ENCODE assay signal across 8 cellular contexts in the genomic region with DNA sequence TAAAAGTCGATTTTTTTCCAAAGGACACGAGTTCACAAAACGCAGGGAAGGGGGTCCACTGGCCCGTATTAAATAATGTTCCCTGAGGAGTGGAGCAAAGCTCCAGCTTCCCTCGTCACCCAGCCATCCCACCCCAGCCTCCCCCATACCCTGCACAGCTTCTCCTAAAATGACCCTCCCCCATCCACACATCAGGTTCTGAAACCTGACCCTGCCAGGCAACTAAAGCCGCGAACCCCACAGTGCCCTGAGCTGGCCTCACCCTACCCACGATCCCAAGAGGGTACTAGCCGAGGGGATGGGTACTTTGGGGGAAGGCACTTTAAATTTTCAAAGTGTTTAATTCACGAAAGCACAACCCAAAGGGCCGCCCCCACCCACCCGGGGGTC. TPM values are rescaled to one million over a fixed set of nuclear protein-coding genes. Genes with fewer than 3 reads are reported as not detected.
DNase-seq lines count a peak whose midpoint lies in the region; ATAC-seq and TF ChIP-seq lines count a peak whose summit lies in the region.

No MANE protein-coding gene starts in this region.

- WGBS in iPS DF 6.9 (ENCODE audit: insufficient coverage, insufficient read length), result no CpG with 5 or more reads among the region's 12 CpGs

- peak overlapping the region; percentile 88 for H3K27ac ChIP-seq in DND-41 (ENCODE audit: low read length)
- H3K27ac ChIP-seq in iPS DF 6.9 (ENCODE audit: low read length), result no peak overlapping the region

- H3K36me3 Mint-ChIP-seq in activated T-helper 1 cell treated with anti-CD3 and anti-CD28 coated beads, Interleukin-12 subunit alpha, Interleukin-12 subunit beta, Interleukin-2, Interleukin-4 antibody, amounts not matched to agents 30 ng/mL and 10 ng/mL and 1 ng/mL, durations not matched to agents 14 hours and 24 hours and 36 hours (ENCODE audit: low read depth), result no peaks in the 10 kb centered on the region
- no peaks in the 10 kb centered on the region for H3K36me3 Mint-ChIP-seq in stimulated activated memory B cell treated with anti-CD40 and anti-IgM and Interleukin-4, amounts not matched to agents 10 μg/mL and 1 μg/mL and 100 μg/mL, for 72 hours

- no peaks in the 10 kb centered on the region for H4K20me1 ChIP-seq in DND-41 (ENCODE audit: insufficient read depth, low read length)

- H3K36me3 ChIP-seq in DND-41 (ENCODE audit: insufficient read depth, low read length) (0 out of 2 replicates have a peak, but pooled peaks cover 2% of the 10 kb centered on the region), iPS DF 6.9 (ENCODE audit: control insufficient read depth, insufficient read depth, low read length) (no peaks in the 10 kb centered on the region)

- H3K9ac ChIP-seq in DND-41 (ENCODE audit: low read depth, low read length), result peak overlapping the region; percentile 83

- ATAC-seq in DND-41 (ENCODE audit: insufficient read depth, low read depth), result peak; percentile 10; the same call in 2 of the 3 replicates
- peak; percentile 1 for ATAC-seq in HG02981 (IDR thresholded peaks at IDR 0.05; ENCODE audit: unreplicated experiment)
- no peak for ATAC-seq in stimulated activated memory B cell treated with anti-CD40 and anti-IgM and Interleukin-4, amounts not matched to agents 10 μg/mL and 1 μg/mL and 100 μg/mL, for 72 hours
- no peak for ATAC-seq in GM19452 (IDR thresholded peaks at IDR 0.05; ENCODE audit: unreplicated experiment)

- H3K4me2 ChIP-seq in DND-41 (ENCODE audit: insufficient read depth, low read length), result peak overlapping the region; percentile 60

- no peaks in the 10 kb centered on the region for H3K27me3 Mint-ChIP-seq in activated T-helper 1 cell treated with anti-CD3 and anti-CD28 coated beads, Interleukin-12 subunit alpha, Interleukin-12 subunit beta, Interleukin-2, Interleukin-4 antibody, amounts not matched to agents 30 ng/mL and 10 ng/mL and 1 ng/mL, durations not matched to agents 14 hours and 24 hours and 36 hours (ENCODE audit: insufficient read depth)
- H3K27me3 Mint-ChIP-seq in stimulated activated memory B cell treated with anti-CD40 and anti-IgM and Interleukin-4, amounts not matched to agents 10 μg/mL and 1 μg/mL and 100 μg/mL, for 72 hours, result no peaks in the 10 kb centered on the region

- H3K27ac Mint-ChIP-seq in activated T-helper 1 cell treated with anti-CD3 and anti-CD28 coated beads, Interleukin-12 subunit alpha, Interleukin-12 subunit beta, Interleukin-2, Interleukin-4 antibody, amounts not matched to agents 30 ng/mL and 10 ng/mL and 1 ng/mL, durations not matched to agents 14 hours and 24 hours and 36 hours, result peak overlapping the region; percentile 89
- H3K27ac Mint-ChIP-seq in stimulated activated memory B cell treated with anti-CD40 and anti-IgM and Interleukin-4, amounts not matched to agents 10 μg/mL and 1 μg/mL and 100 μg/mL, for 72 hours, result peak overlapping the region; percentile 73

- no peaks in the 10 kb centered on the region for H3K9me3 Mint-ChIP-seq in activated T-helper 1 cell treated with anti-CD3 and anti-CD28 coated beads, Interleukin-12 subunit alpha, Interleukin-12 subunit beta, Interleukin-2, Interleukin-4 antibody, amounts not matched to agents 30 ng/mL and 10 ng/mL and 1 ng/mL, durations not matched to agents 14 hours and 24 hours and 36 hours
- no peaks in the 10 kb centered on the region for H3K9me3 Mint-ChIP-seq in stimulated activated memory B cell treated with anti-CD40 and anti-IgM and Interleukin-4, amounts not matched to agents 10 μg/mL and 1 μg/mL and 100 μg/mL, for 72 hours

- no peak for TF ChIP-seq CTCF in DND-41 (IDR thresholded peaks at IDR 0.05; ENCODE audit: borderline replicate concordance, extremely low read depth, low read length, poor library complexity, severe bottlenecking)

- H3K9me3 ChIP-seq in DND-41 (ENCODE audit: insufficient read depth, low read length, severe bottlenecking) (no peaks in the 10 kb centered on the region), iPS DF 6.9 (ENCODE audit: control insufficient read depth, insufficient read depth, low read length) (no peaks in the 10 kb centered on the region)

- H3K4me3 Mint-ChIP-seq in activated T-helper 1 cell treated with anti-CD3 and anti-CD28 coated beads, Interleukin-12 subunit alpha, Interleukin-12 subunit beta, Interleukin-2, Interleukin-4 antibody, amounts not matched to agents 30 ng/mL and 10 ng/mL and 1 ng/mL, durations not matched to agents 14 hours and 24 hours and 36 hours, result peak overlapping the region; percentile 85
- H3K4me3 Mint-ChIP-seq in stimulated activated memory B cell treated with anti-CD40 and anti-IgM and Interleukin-4, amounts not matched to agents 10 μg/mL and 1 μg/mL and 100 μg/mL, for 72 hours, result peak overlapping the region; percentile 83

- intact Hi-C loops in activated T-helper 1 cell treated with anti-CD3 and anti-CD28 coated beads, Interleukin-12 subunit alpha, Interleukin-12 subunit beta, Interleukin-2, Interleukin-4 antibody, amounts not matched to agents 30 ng/mL and 10 ng/mL and 1 ng/mL, durations not matched to agents 14 hours and 24 hours and 36 hours (cut with micrococcal nuclease), result loop anchor here (1.0 to 10.0 kb wide), 6 partner anchors 124 to 335 kb away; a partner anchor contains a TSS

- no peak for DNase-seq in DND-41
- DNase-seq in activated T-helper 1 cell treated with anti-CD3 and anti-CD28 coated beads, Interleukin-12 subunit alpha, Interleukin-12 subunit beta, Interleukin-2, Interleukin-4 antibody, amounts not matched to agents 30 ng/mL and 10 ng/mL and 1 ng/mL, durations not matched to agents 14 hours and 24 hours and 36 hours (ENCODE audit: low spot score), result no peak
- no peak for DNase-seq in iPS DF 6.9 (ENCODE audit: low read depth, low spot score)
- DNase-seq in GM03348 (ENCODE audit: low spot score), result no peak
- DNase-seq in NCI-H2081 treated with DMSO at 0.1 percent for 48 hours (lab: John Stamatoyannopoulos, UW), result no peak

- peaks cover 13% of the 10 kb centered on the region for H3K4me1 Mint-ChIP-seq in activated T-helper 1 cell treated with anti-CD3 and anti-CD28 coated beads, Interleukin-12 subunit alpha, Interleukin-12 subunit beta, Interleukin-2, Interleukin-4 antibody, amounts not matched to agents 30 ng/mL and 10 ng/mL and 1 ng/mL, durations not matched to agents 14 hours and 24 hours and 36 hours (ENCODE audit: low read depth)
- peaks cover 6% of the 10 kb centered on the region for H3K4me1 Mint-ChIP-seq in stimulated activated memory B cell treated with anti-CD40 and anti-IgM and Interleukin-4, amounts not matched to agents 10 μg/mL and 1 μg/mL and 100 μg/mL, for 72 hours

- H2AFZ ChIP-seq in DND-41 (ENCODE audit: low read depth, low read length), result peak overlapping the region; percentile 78

- H3K4me3 ChIP-seq in DND-41 (ENCODE audit: low read depth in 1 of 2, low read length in 2 of 2) (peak overlapping the region; percentile 75 to 84), iPS DF 6.9 (ENCODE audit: low read length) (peak overlapping the region; percentile 97)

- H3K4me1 ChIP-seq in DND-41 (ENCODE audit: insufficient read depth, low read length) (peaks cover 22% of the 10 kb centered on the region), iPS DF 6.9 (ENCODE audit: control insufficient read depth, insufficient read depth, low read length) (no peaks in the 10 kb centered on the region)

- H3K79me2 ChIP-seq in DND-41 (ENCODE audit: insufficient read depth, low read length), result peaks cover 34% of the 10 kb centered on the region

- no peaks in the 10 kb centered on the region for H3K27me3 ChIP-seq in DND-41 (ENCODE audit: insufficient read depth, low read length, poor library complexity)
- no peaks in the 10 kb centered on the region for H3K27me3 ChIP-seq in iPS DF 6.9 (ENCODE audit: control insufficient read depth, insufficient read depth, low read length)

RNA-seq across cellular contexts. Expression of a gene that starts 0.6 kb away (rescaled TPM):
- 29.0 and 30.0 TPM in 2 replicates for total RNA-seq in activated T-helper 1 cell treated with anti-CD3 and anti-CD28 coated beads, Interleukin-12 subunit alpha, Interleukin-12 subunit beta, Interleukin-2, Interleukin-4 antibody, amounts not matched to agents 30 ng/mL and 10 ng/mL and 1 ng/mL, durations not matched to agents 14 hours and 24 hours and 36 hours

RNA-seq across cellular contexts. Expression of a gene that starts 0.7 kb away (rescaled TPM):
- not detected in 2 replicates for total RNA-seq in activated T-helper 1 cell treated with anti-CD3 and anti-CD28 coated beads, Interleukin-12 subunit alpha, Interleukin-12 subunit beta, Interleukin-2, Interleukin-4 antibody, amounts not matched to agents 30 ng/mL and 10 ng/mL and 1 ng/mL, durations not matched to agents 14 hours and 24 hours and 36 hours

Comparison
In these comparisons a context has a peak if more than half of its experiments do, and no peak if none do; other contexts are left out.
1. ATAC-seq: peak in DND-41 (single experiment) and HG02981 (single experiment); none in stimulated activated memory B cell treated with anti-CD40 and anti-IgM and Interleukin-4, amounts not matched to agents 10 μg/mL and 1 μg/mL and 100 μg/mL, for 72 hours (single experiment) and GM19452 (single experiment).